9 cellular contexts compared by ENCODE assay signal in the genomic region with DNA sequence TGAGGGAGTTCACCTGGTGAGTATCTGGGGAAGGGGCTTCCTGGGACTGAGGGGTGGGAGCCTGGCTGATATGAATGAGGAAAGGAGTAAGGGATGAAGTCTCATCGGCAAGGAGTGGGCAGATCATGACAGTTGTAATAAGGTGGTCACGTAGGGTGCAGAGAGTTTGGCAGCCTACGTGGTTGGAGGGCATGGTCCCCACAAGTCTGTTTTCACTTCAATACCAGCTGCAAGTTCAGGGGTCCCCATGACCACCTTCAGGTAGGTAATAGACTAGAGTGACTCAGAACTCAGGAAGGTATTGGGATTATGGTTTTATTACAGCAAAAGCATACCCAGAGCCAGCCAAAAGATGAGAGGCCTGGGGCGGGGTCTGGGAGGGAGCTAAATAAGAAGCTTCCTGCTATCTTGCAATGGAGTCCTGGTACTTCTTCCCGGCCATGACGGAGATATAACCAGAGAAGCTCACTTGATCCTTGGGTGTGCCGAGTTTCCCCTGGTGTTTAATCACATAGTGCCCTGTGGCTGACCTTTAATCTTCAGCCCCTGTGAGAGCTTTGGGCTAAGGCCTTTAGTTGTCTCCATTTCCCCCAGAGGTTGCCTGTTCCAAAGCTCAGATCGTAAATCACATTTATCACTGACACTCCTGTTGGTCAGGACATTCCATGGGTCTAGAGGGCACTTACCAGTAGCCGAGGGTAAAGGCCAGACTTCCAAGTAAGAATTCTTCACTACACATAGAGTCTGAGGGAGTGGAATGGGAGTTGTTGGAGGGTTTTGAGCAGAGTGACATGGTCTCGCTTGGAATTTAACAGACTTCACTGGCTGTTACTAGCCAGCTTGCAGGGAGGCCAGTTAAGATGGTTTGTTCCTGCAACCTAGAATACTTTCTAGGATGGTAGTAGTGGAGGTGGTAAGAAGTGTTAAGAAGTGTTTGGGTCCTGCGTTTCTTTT. TPM values are rescaled to one million over a fixed set of nuclear protein-coding genes. Genes with fewer than 3 reads are reported as not detected.
A peak's percentile ranks its signal among the peaks of the same experiment; 100 is the strongest.
DNase-seq lines count a peak whose midpoint lies in the region; ATAC-seq and TF ChIP-seq lines count a peak whose summit lies in the region.
"Had no signal": no experiment of that assay in that cellular context is flagged by ENCODE, and none has a peak within 500 bp of the region (broad histone marks: within the 10 kb centered on the region; RNA-seq: fewer than 3 reads in every experiment).

No MANE protein-coding gene starts in this region.

- peak overlapping the region; percentile 79 for H3K27ac Mint-ChIP-seq in endothelial cell (ENCODE audit: unreplicated experiment)

- no peak overlapping the region for H3K4me2 ChIP-seq in PC-3 (ENCODE audit: low read length)

- peaks cover 45% of the 10 kb centered on the region for H3K36me3 ChIP-seq in PC-3 (ENCODE audit: low read depth, low read length)

- no peak overlapping the region for H3K27ac ChIP-seq in PC-3 (ENCODE audit: low read length)
- H3K27ac ChIP-seq: HL-60 had no signal

- CTCF ChIA-PET in PC-3 (lab: Charles Lee): no interaction called here

- no TSS peak for BruUV-seq in PC-3 (replicated peaks; lab: Mats Ljungman, UMichigan)

- no peaks in the 10 kb centered on the region for H3K9me3 Mint-ChIP-seq in endothelial cell (ENCODE audit: unreplicated experiment)

- TF ChIP-seq CTCF in PC-3 (conservative IDR thresholded peaks at IDR 0.05; ENCODE audit: low read depth, low read length) (no peak), endothelial cell (IDR thresholded peaks at IDR 0.05; ENCODE audit: unreplicated experiment) (no peak)

- no peaks in the 10 kb centered on the region for H3K9me3 ChIP-seq in PC-3 (ENCODE audit: low read length)

- H3K4me3 ChIP-seq in PC-3 (ENCODE audit: low read length): no peak overlapping the region

- H3K9ac ChIP-seq in PC-3 (ENCODE audit: low read length): no peak overlapping the region

- peaks cover 49% of the 10 kb centered on the region for H4K20me1 ChIP-seq in PC-3 (ENCODE audit: low read length)

- H3K4me1 Mint-ChIP-seq in endothelial cell (ENCODE audit: unreplicated experiment): peaks cover 45% of the 10 kb centered on the region

- no peak overlapping the region for H2AFZ ChIP-seq in PC-3 (ENCODE audit: low read length)

- H3K27me3 Mint-ChIP-seq in endothelial cell (ENCODE audit: unreplicated experiment): peaks cover 3% of the 10 kb centered on the region

- POLR2A ChIA-PET in PC-3 (lab: Charles Lee; ENCODE audit: unreplicated experiment): interaction anchor here (0.6 to 0.7 kb wide), 4 partner anchors 8 to 316 kb away, joined by 3 read pairs; a partner anchor contains a TSS

- no peaks in the 10 kb centered on the region for H3K9me2 ChIP-seq in PC-3 (replicated peaks; ENCODE audit: low read length)

- peaks cover 34% of the 10 kb centered on the region for H3K36me3 Mint-ChIP-seq in endothelial cell (ENCODE audit: low read depth, unreplicated experiment)

- H3K79me2 ChIP-seq in PC-3 (ENCODE audit: low read length): peaks cover 22% of the 10 kb centered on the region

- intact Hi-C loops in PC-3 (cut with micrococcal nuclease): no loop called here

- peak; percentile 64 for DNase-seq in DMS 273 (lab: John Stamatoyannopoulos, UW; ENCODE audit: unreplicated experiment)
- no peak for DNase-seq in DMS 273 treated with DMSO at 0.1 percent for 48 hours (lab: John Stamatoyannopoulos, UW)
- peak; percentile 42 for DNase-seq in PC-3
- DNase-seq in endothelial cell (ENCODE audit: low spot score): no peak
- peak; percentile 35 for DNase-seq in pulmonary artery endothelial cell (ENCODE audit: low read depth, low spot score)
- DNase-seq in NCI-H1092 treated with DMSO at 0.1 percent for 48 hours (lab: John Stamatoyannopoulos, UW): no peak

- peaks cover 4% of the 10 kb centered on the region for H3F3A ChIP-seq in PC-3 (ENCODE audit: low read length, unreplicated experiment)

- no peaks in the 10 kb centered on the region for H3K27me3 ChIP-seq in PC-3 (ENCODE audit: low read length)

- H3K4me1 ChIP-seq in PC-3 (ENCODE audit: insufficient read depth, low read length): peaks cover 5% of the 10 kb centered on the region; the same call in 1 of the 2 replicates

- ATAC-seq in PC-3 (peak; percentile 53), GM19035 (IDR thresholded peaks at IDR 0.05; ENCODE audit: unreplicated experiment) (no peak), HG03139 (IDR thresholded peaks at IDR 0.05; ENCODE audit: unreplicated experiment) (no peak)

- H3K4me3 Mint-ChIP-seq in endothelial cell (ENCODE audit: unreplicated experiment): peak overlapping the region; percentile 80

RNA-seq across cellular contexts. Expression of a gene that starts 9.1 kb away (rescaled TPM):
- total RNA-seq in PC-3 (2014; rRNA removed) (243 and 304 TPM in 2 replicates), endothelial cell (ENCODE audit: unreplicated experiment) (147 TPM), pulmonary artery endothelial cell (140 and 175 TPM in 2 replicates)

RNA-seq across cellular contexts. Expression of a gene that starts 31.4 kb away (rescaled TPM):
- total RNA-seq in PC-3 (2014; rRNA removed): not detected in 2 replicates
- total RNA-seq in endothelial cell (ENCODE audit: unreplicated experiment): not detected
- not detected in 2 replicates for total RNA-seq in pulmonary artery endothelial cell

RNA-seq across cellular contexts. Expression of a gene that starts 50.4 kb away (rescaled TPM):
- 217 and 222 TPM in 2 replicates for total RNA-seq in PC-3 (2014; rRNA removed)
- 42.2 TPM for total RNA-seq in endothelial cell (ENCODE audit: unreplicated experiment)
- 71.1 and 71.2 TPM in 2 replicates for total RNA-seq in pulmonary artery endothelial cell

RNA-seq across cellular contexts. Expression of a gene that starts 57.1 kb away (rescaled TPM):
- total RNA-seq in PC-3 (2014; rRNA removed) (not detected in 2 replicates), endothelial cell (ENCODE audit: unreplicated experiment) (not detected), pulmonary artery endothelial cell (0.26 TPM in 1 of 2 replicates, not detected in the other)

RNA-seq across cellular contexts. Expression of a gene that starts 57.9 kb away (rescaled TPM):
- 41.4 and 48.2 TPM in 2 replicates for total RNA-seq in PC-3 (2014; rRNA removed)
- 37.9 TPM for total RNA-seq in endothelial cell (ENCODE audit: unreplicated experiment)
- 35.9 and 39.6 TPM in 2 replicates for total RNA-seq in pulmonary artery endothelial cell

Comparison
In these comparisons a context has a peak if more than half of its experiments do, and no peak if none do; other contexts are left out.
1. DNase-seq: peak in DMS 273 (single experiment), PC-3 (single experiment) and pulmonary artery endothelial cell (single experiment); none in DMS 273 treated with DMSO at 0.1 percent for 48 hours (single experiment), endothelial cell (single experiment) and NCI-H1092 treated with DMSO at 0.1 percent for 48 hours (single experiment).